In the genomic region with DNA sequence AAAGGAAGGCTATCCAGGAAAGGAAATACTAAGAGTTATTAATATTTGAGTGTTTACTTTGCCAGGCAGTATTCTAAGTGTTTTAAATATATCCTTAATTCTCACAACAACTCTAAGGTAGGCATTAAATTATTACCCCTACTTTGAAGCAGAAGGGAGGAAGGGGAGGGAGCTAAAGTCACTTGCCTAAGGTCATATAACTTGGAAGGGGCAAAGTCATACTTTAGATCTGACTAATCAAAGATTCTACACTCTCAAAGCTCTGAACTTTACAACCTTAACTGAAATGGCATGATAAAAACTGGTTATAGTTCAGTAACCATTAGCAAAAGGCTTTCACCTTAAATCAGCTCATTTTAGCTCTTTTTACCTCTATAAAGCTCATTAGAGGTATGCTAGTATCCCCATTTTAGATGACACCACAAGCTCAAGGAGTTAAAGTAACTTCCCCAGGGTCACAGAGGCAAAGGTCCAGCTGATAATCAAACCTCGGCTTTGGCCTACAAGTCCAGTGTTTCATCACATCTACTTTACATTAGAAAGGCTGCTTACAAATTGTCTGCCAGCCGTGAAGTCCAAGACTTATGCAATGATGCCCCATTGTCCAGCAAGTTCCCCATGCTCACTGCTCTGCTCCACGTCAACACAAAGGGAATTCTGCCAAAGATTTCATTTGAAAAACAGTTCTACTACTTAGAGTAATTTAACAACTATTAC, we compare ENCODE assay signal across 9 cellular contexts.
DNase-seq lines count a peak whose midpoint lies in the region; ATAC-seq, FAIRE-seq and TF ChIP-seq lines count a peak whose summit lies in the region.
"Had no signal": no experiment of that assay in that cellular context is flagged by ENCODE, and none has a peak within 500 bp of the region (broad histone marks: within the 10 kb centered on the region; RNA-seq: fewer than 3 reads in every experiment).

No MANE protein-coding gene starts in this region.

- TF ChIP-seq POLR2A in endothelial cell of umbilical vein (IDR thresholded peaks at IDR 0.05; ENCODE audit: low read depth, low read length): no peak

- no peaks in the 10 kb centered on the region for H3K27me3 ChIP-seq in endothelial cell of umbilical vein (ENCODE audit: control insufficient read depth in 2 of 2, insufficient read depth in 2 of 2, low read length in 2 of 2)
- H3K27me3 ChIP-seq in upper lobe of right lung: no peaks in the 10 kb centered on the region

- peaks cover 31% of the 10 kb centered on the region for H3K79me2 ChIP-seq in endothelial cell of umbilical vein (ENCODE audit: control insufficient read depth, insufficient read depth, low read length)

- H3K9ac ChIP-seq in endothelial cell of umbilical vein (replicated peaks; ENCODE audit: extremely low read depth, insufficient read depth, low read length): no peak overlapping the region

- no peaks in the 10 kb centered on the region for H3K36me3 ChIP-seq in endothelial cell of umbilical vein (ENCODE audit: control insufficient read depth in 2 of 2, extremely low read depth in 1 of 2, insufficient read depth in 2 of 2, low read length in 2 of 2)
- H3K36me3 ChIP-seq in mesodermal cell (ENCODE audit: control insufficient read depth, insufficient read depth, low read length): no peaks in the 10 kb centered on the region
- no peaks in the 10 kb centered on the region for H3K36me3 ChIP-seq in upper lobe of right lung

- H3K4me3 ChIP-seq in endothelial cell of umbilical vein (replicated peaks in 1 of 3; ENCODE audit: insufficient read depth in 1 of 3, low read depth in 1 of 3, low read length in 3 of 3): no peak overlapping the region
- no peak overlapping the region for H3K4me3 ChIP-seq in mesodermal cell (ENCODE audit: extremely low read depth, insufficient read depth, low read length, poor library complexity, severe bottlenecking)
- H3K4me3 ChIP-seq in upper lobe of right lung: no peak overlapping the region

- H3K27ac ChIP-seq in endothelial cell of umbilical vein (ENCODE audit: insufficient read depth, low read depth, low read length) (no peak overlapping the region), mesodermal cell (ENCODE audit: low read depth, low read length, severe bottlenecking) (peak overlapping the region; percentile 1), upper lobe of right lung (no peak overlapping the region)

- peaks cover 2% of the 10 kb centered on the region for H3K4me1 ChIP-seq in endothelial cell of umbilical vein (ENCODE audit: control insufficient read depth, extremely low read depth, insufficient read depth, low read length)
- H3K4me1 ChIP-seq in mesodermal cell (ENCODE audit: control insufficient read depth, insufficient read depth, low read length, poor library complexity, severe bottlenecking): peaks cover 5% of the 10 kb centered on the region
- H3K4me1 ChIP-seq in upper lobe of right lung: peaks cover 31% of the 10 kb centered on the region

- peaks cover 8% of the 10 kb centered on the region for H4K20me1 ChIP-seq in endothelial cell of umbilical vein (replicated peaks; ENCODE audit: control insufficient read depth, extremely low read depth, insufficient read depth, low read length)

- H2AFZ ChIP-seq in endothelial cell of umbilical vein (ENCODE audit: low read depth, low read length): no peak overlapping the region

- no TSS peak for BruUV-seq in endothelial cell of umbilical vein (replicated peaks; lab: Mats Ljungman, UMichigan)

- TF ChIP-seq CTCF in endothelial cell of umbilical vein (IDR thresholded peaks at IDR 0.05; ENCODE audit: extremely low read depth in 1 of 2, insufficient read depth in 1 of 2, low read depth in 1 of 2, low read length in 2 of 2) (no peak), upper lobe of right lung (IDR thresholded peaks at IDR 0.05) (no peak)

- POLR2A ChIA-PET in endothelial cell of umbilical vein (lab: Charles Lee): no interaction called here

- peak; percentile 4 for FAIRE-seq in endothelial cell of umbilical vein (lab: Jason Lieb, UNC)

- intact Hi-C loops in endothelial cell of umbilical vein (cut with micrococcal nuclease) (no loop called here), upper lobe of right lung (cut with DNase I) (no loop called here)

- H3K9me3 Mint-ChIP-seq in activated naive CD4-positive, alpha-beta T cell treated with anti-CD3 and anti-CD28 coated beads, Interleukin-2, amount 50 U/mL, for 72 hours: no peaks in the 10 kb centered on the region

- H3K9me1 ChIP-seq in endothelial cell of umbilical vein (replicated peaks; ENCODE audit: control insufficient read depth, extremely low read depth, insufficient read depth, low read length): no peaks in the 10 kb centered on the region

- H3K36me3 Mint-ChIP-seq in activated naive CD4-positive, alpha-beta T cell treated with anti-CD3 and anti-CD28 coated beads, Interleukin-2, amount 50 U/mL, for 72 hours: no peaks in the 10 kb centered on the region

- H3K27ac Mint-ChIP-seq in activated naive CD4-positive, alpha-beta T cell treated with anti-CD3 and anti-CD28 coated beads, Interleukin-2, amount 50 U/mL, for 72 hours: no peak overlapping the region
- H3K27ac Mint-ChIP-seq: B cell had no signal

- dilution Hi-C loops in endothelial cell of umbilical vein (cut with MboI; ENCODE audit: extremely low pct_ligation_motif_present, low sequenced_read_pairs): no loop called here

- 84 to 88% methylated on average over 3 of the region's 3 CpGs for WGBS in mesodermal cell (ENCODE audit: insufficient coverage in 2 of 2), 2 experiments

- ATAC-seq in activated naive CD4-positive, alpha-beta T cell treated with anti-CD3 and anti-CD28 coated beads, Interleukin-2, amount 50 U/mL, for 72 hours: peak; percentile 40 to 58
- ATAC-seq in upper lobe of right lung (peak; percentile 88), HG03139 (IDR thresholded peaks at IDR 0.05; ENCODE audit: unreplicated experiment) (no peak)

- H3K4me2 ChIP-seq in endothelial cell of umbilical vein (ENCODE audit: insufficient read depth, low read length): no peak overlapping the region

- DNase-seq in activated naive CD4-positive, alpha-beta T cell treated with anti-CD3 and anti-CD28 coated beads, Interleukin-2, amount 50 U/mL, for 72 hours (ENCODE audit: low spot score in 2 of 2): no peak
- no peak for DNase-seq in activated naive CD4-positive, alpha-beta T cell (lab: John Stamatoyannopoulos, UW)
- DNase-seq in endothelial cell of umbilical vein (ENCODE audit: low read depth, low spot score) (peak; percentile 31), upper lobe of right lung (no peak), NCI-H1092 treated with DMSO at 0.1 percent for 48 hours (lab: John Stamatoyannopoulos, UW) (no peak)
- DNase-seq in stimulated activated naive CD4-positive, alpha-beta T cell (lab: John Stamatoyannopoulos, UW): no peak

- no peaks in the 10 kb centered on the region for H3K9me3 ChIP-seq in endothelial cell of umbilical vein (replicated peaks; ENCODE audit: control insufficient read depth, insufficient read depth, low read length)
- no peaks in the 10 kb centered on the region for H3K9me3 ChIP-seq in mesodermal cell (ENCODE audit: control insufficient read depth, low read length)
- H3K9me3 ChIP-seq in upper lobe of right lung: no peaks in the 10 kb centered on the region

- CTCF ChIA-PET in endothelial cell of umbilical vein (lab: Charles Lee): interaction anchor here (0.9 to 1.8 kb wide), 4 partner anchors 9 to 38 kb away, joined by 3 to 7 read pairs (median 6); no protein-coding TSS in a partner anchor

TF ChIP-seq in endothelial cell of umbilical vein, 7 proteins besides CTCF, POLR2A, EP300 and RAD21:
- TF ChIP-seq GATA2 (IDR thresholded peaks at IDR 0.05; ENCODE audit: insufficient read depth, insufficient read length, low read depth, low read length) (no peak), MYC (IDR thresholded peaks at IDR 0.05; ENCODE audit: low read depth, low read length) (no peak), POLR2AphosphoS5 (IDR thresholded peaks at IDR 0.05; ENCODE audit: insufficient read depth, low read depth, low read length) (no peak), JUN (IDR thresholded peaks at IDR 0.05; ENCODE audit: borderline replicate concordance, insufficient read depth, insufficient read length, low read depth) (no peak), FOS (IDR thresholded peaks at IDR 0.05; ENCODE audit: borderline replicate concordance, insufficient read depth, low read length) (no peak), EZH2 (IDR thresholded peaks at IDR 0.05; ENCODE audit: borderline replicate concordance, low read depth, low read length, severe bottlenecking) (no peak)
- TF ChIP-seq, protein P1, sequence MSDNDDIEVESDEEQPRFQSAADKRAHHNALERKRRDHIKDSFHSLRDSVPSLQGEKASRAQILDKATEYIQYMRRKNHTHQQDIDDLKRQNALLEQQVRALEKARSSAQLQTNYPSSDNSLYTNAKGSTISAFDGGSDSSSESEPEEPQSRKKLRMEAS (IDR thresholded peaks at IDR 0.05; ENCODE audit: insufficient read depth, insufficient read length): no peak
